Comparison of ENCODE assay signal across 8 cellular contexts in genomic region chr17:19236351-19237138, GRCh38. TPM values are rescaled to one million over a fixed set of nuclear protein-coding genes. Genes with fewer than 3 reads are reported as not detected.
DNase-seq lines count a peak whose midpoint lies in the region; ATAC-seq, FAIRE-seq and TF ChIP-seq lines count a peak whose summit lies in the region.
"Not testable (repeated sequence)": the region's sequence is repeated elsewhere in the genome, so short reads cannot be mapped to it uniquely, and the experiment has no call there.

No MANE protein-coding gene starts in this region.

- peak; percentile 29 for ATAC-seq in GM19463 (IDR thresholded peaks at IDR 0.05; ENCODE audit: unreplicated experiment)
- peak; percentile 7 for ATAC-seq in HG02610 (IDR thresholded peaks at IDR 0.05; ENCODE audit: unreplicated experiment)
- peak; percentile 29 for ATAC-seq in HG03196 (IDR thresholded peaks at IDR 0.05; ENCODE audit: unreplicated experiment)
- ATAC-seq in T-cell (replicated peaks in 1 of 4) = peak; percentile 49 to 79 (median 52)
- peak; percentile 89 for ATAC-seq in central memory CD8-positive, alpha-beta T cell (replicated peaks; ENCODE audit: extremely low read depth, poor library complexity, severe bottlenecking)
- peak; percentile 89 to 90 for ATAC-seq in lower lobe of right lung
- ATAC-seq in thoracic aorta (ENCODE audit: insufficient number of reproducible peaks, low FRiP score, low read depth) = peak; percentile 55

- not testable (repeated sequence) for TF ChIP-seq CTCF in lower lobe of right lung (IDR thresholded peaks at IDR 0.05); thoracic aorta (IDR thresholded peaks at IDR 0.05)

- not testable (repeated sequence) for H3K27me3 ChIP-seq in lower lobe of right lung (ENCODE audit: low read depth); thoracic aorta (replicated peaks; ENCODE audit: insufficient read depth)

- not testable (repeated sequence) for H3K36me3 ChIP-seq in lower lobe of right lung, thoracic aorta

- not testable (repeated sequence) for H3K4me3 Mint-ChIP-seq in T-cell; central memory CD8-positive, alpha-beta T cell

- H3K4me1 Mint-ChIP-seq in T-cell; central memory CD8-positive, alpha-beta T cell: not testable (repeated sequence)

- intact Hi-C loops in lower lobe of right lung (cut with DNase I) = not testable (repeated sequence)

- H3K9me3 ChIP-seq in lower lobe of right lung, thoracic aorta: not testable (repeated sequence)

- H3K4me1 ChIP-seq in lower lobe of right lung = peaks cover 29% of the 10 kb centered on the region
- peaks cover 4 to 18% of the 10 kb centered on the region in 2 donors for H3K4me1 ChIP-seq in thoracic aorta (ENCODE audit: control insufficient read depth in 1 of 2, low read depth in 2 of 2)

- DNase-seq in GM12892 (ENCODE audit: insufficient read length); T-cell; central memory CD8-positive, alpha-beta T cell (ENCODE audit: low spot score in 2 of 2); lower lobe of right lung; thoracic aorta (ENCODE audit: low spot score): not testable (repeated sequence)

- H3K36me3 Mint-ChIP-seq in T-cell; central memory CD8-positive, alpha-beta T cell (ENCODE audit: insufficient read depth): not testable (repeated sequence)

- H3K27ac Mint-ChIP-seq in T-cell; central memory CD8-positive, alpha-beta T cell (ENCODE audit: low read depth): not testable (repeated sequence)

- not testable (repeated sequence) for H3K27ac ChIP-seq in lower lobe of right lung, thoracic aorta

- peak; percentile 76 for FAIRE-seq in GM12892 (lab: Jason Lieb, UNC)

- H3K9me3 Mint-ChIP-seq in T-cell; central memory CD8-positive, alpha-beta T cell: not testable (repeated sequence)

- not testable (repeated sequence) for H3K27me3 Mint-ChIP-seq in T-cell; central memory CD8-positive, alpha-beta T cell

- H3K4me3 ChIP-seq in lower lobe of right lung = not testable (repeated sequence)
- H3K4me3 ChIP-seq in thoracic aorta = peak overlapping the region; percentile 83

- POLR2A ChIA-PET in T-cell (lab: Charles Lee) = not testable (repeated sequence)

- TF ChIP-seq POLR2A in GM12892 (IDR thresholded peaks at IDR 0.05; ENCODE audit: low read depth, low read length) = not testable (repeated sequence)

- CTCF ChIA-PET in T-cell (lab: Charles Lee) = not testable (repeated sequence)

RNA-seq across cellular contexts. Expression of gene EPN2, which starts 0.6 kb away (rescaled TPM):
- 8.7 TPM for polyA plus RNA-seq in GM12892 (2012; ENCODE audit: missing spikeins)
- total RNA-seq in T-cell (1 to 10 TPM; 5.5 to 9.8 (median 8.4) TPM), lower lobe of right lung (66.2 TPM), thoracic aorta (10 to 100 TPM; 28.7 to 47.9 TPM)

Comparison
In these comparisons a context has a peak if more than half of its experiments do, and no peak if none do; other contexts are left out.
1. ATAC-seq: peak in every context shown above with its lines; median percentile 90 in lower lobe of right lung; 89 in central memory CD8-positive, alpha-beta T cell; 55 in thoracic aorta; 52 in T-cell; 29 in GM19463; 29 in HG03196; 7 in HG02610.